Comparison of ENCODE assay signal across 1 cellular context in genomic region chr14:31380106-31380505, GRCh38.
TF ChIP-seq lines count a peak whose summit lies in the region.

No MANE protein-coding gene starts in this region.

TF ChIP-seq in IMR-90, 13 proteins besides CTCF, POLR2A, EP300 and RAD21:
- no peak for TF ChIP-seq MXI1 (IDR thresholded peaks at IDR 0.05; ENCODE audit: borderline replicate concordance, low read depth, low read length)
- TF ChIP-seq, protein P1, sequence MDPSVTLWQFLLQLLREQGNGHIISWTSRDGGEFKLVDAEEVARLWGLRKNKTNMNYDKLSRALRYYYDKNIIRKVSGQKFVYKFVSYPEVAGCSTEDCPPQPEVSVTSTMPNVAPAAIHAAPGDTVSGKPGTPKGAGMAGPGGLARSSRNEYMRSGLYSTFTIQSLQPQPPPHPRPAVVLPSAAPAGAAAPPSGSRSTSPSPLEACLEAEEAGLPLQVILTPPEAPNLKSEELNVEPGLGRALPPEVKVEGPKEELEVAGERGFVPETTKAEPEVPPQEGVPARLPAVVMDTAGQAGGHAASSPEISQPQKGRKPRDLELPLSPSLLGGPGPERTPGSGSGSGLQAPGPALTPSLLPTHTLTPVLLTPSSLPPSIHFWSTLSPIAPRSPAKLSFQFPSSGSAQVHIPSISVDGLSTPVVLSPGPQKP (IDR thresholded peaks at IDR 0.05; ENCODE audit: borderline replicate concordance, low read depth, low read length), result no peak
- no peak for TF ChIP-seq CEBPB (IDR thresholded peaks at IDR 0.05; ENCODE audit: low read depth, low read length)
- TF ChIP-seq MAZ (IDR thresholded peaks at IDR 0.05; ENCODE audit: borderline replicate concordance, low read depth, low read length), result no peak
- TF ChIP-seq CHD1 (IDR thresholded peaks at IDR 0.05; ENCODE audit: low read depth, low read length), result no peak
- no peak for TF ChIP-seq NFE2L2 (IDR thresholded peaks at IDR 0.05; ENCODE audit: low read depth, low read length)
- TF ChIP-seq RCOR1 (IDR thresholded peaks at IDR 0.05; ENCODE audit: insufficient replicate concordance, low read length), result no peak
- no peak for TF ChIP-seq USF2 (IDR thresholded peaks at IDR 0.05; ENCODE audit: low read depth, low read length)
- no peak for TF ChIP-seq MAFK (IDR thresholded peaks at IDR 0.05; ENCODE audit: low read depth, low read length)
- TF ChIP-seq SMC3 (IDR thresholded peaks at IDR 0.05; ENCODE audit: low read depth, low read length), result no peak
- no peak for TF ChIP-seq FOS (IDR thresholded peaks at IDR 0.05; ENCODE audit: low read depth, low read length)
- TF ChIP-seq BHLHE40 (IDR thresholded peaks at IDR 0.05; ENCODE audit: low read depth, low read length), result no peak
- TF ChIP-seq RFX5 (IDR thresholded peaks at IDR 0.05; ENCODE audit: low read depth, low read length), result no peak
